8 cellular contexts compared by ENCODE assay signal in genomic region chr13:76019421-76020044, GRCh38.
A peak's percentile ranks its signal among the peaks of the same experiment; 100 is the strongest.
DNase-seq lines count a peak whose midpoint lies in the region; ATAC-seq and TF ChIP-seq lines count a peak whose summit lies in the region.

No MANE protein-coding gene starts in this region.

- TF ChIP-seq CTCF in right atrium auricular region (IDR thresholded peaks at IDR 0.05): peak in 1 of 2 donors; percentile 36
- peak; percentile 15 to 66 (median 49) for TF ChIP-seq CTCF in tibial nerve (IDR thresholded peaks at IDR 0.05)

- H3K27ac ChIP-seq in right atrium auricular region (no peak overlapping the region), tibial nerve (peak overlapping the region in 3 of 4 donors; percentile 74 to 88 (median 83))

- 48 to 55% methylated on average over 20 to 21 of the region's 21 CpGs for WGBS in tibial nerve, 2 donors

- peak in 1 of 2 donors; percentile 58 for TF ChIP-seq EP300 in tibial nerve (IDR thresholded peaks at IDR 0.05)

- H3K4me1 ChIP-seq in right atrium auricular region (peaks cover 0 to under 1% of the 10 kb centered on the region in 2 donors), tibial nerve (peaks cover 0 to 29% (median 0%) of the 10 kb centered on the region in 4 donors)

- DNase-seq in Right ventricle myocardium superior: peak; percentile 34
- DNase-seq in right atrium auricular region (ENCODE audit: low spot score): no peak
- DNase-seq in SK-N-DZ (ENCODE audit: low spot score): peak; percentile 18
- DNase-seq in left ventricle myocardium superior: peak; percentile 33
- no peak for DNase-seq in tibial nerve (ENCODE audit: low spot score in 2 of 2)
- DNase-seq in NCI-H2227 (lab: John Stamatoyannopoulos, UW; ENCODE audit: unreplicated experiment): no peak
- DNase-seq in SKM-1 (lab: John Stamatoyannopoulos, UW; ENCODE audit: unreplicated experiment): no peak

- TF ChIP-seq POLR2A in tibial nerve (IDR thresholded peaks at IDR 0.05): no peak

- H3K36me3 ChIP-seq in right atrium auricular region (no peaks in the 10 kb centered on the region), tibial nerve (no peaks in the 10 kb centered on the region)

- H3K9me3 ChIP-seq in right atrium auricular region (no peaks in the 10 kb centered on the region), tibial nerve (no peaks in the 10 kb centered on the region)

- intact Hi-C loops in Right ventricle myocardium superior (cut with DNase I): loop anchor here (10.0 kb wide), 2 partner anchors 115 to 145 kb away; no protein-coding TSS in a partner anchor
- intact Hi-C loops in left ventricle myocardium superior (cut with micrococcal nuclease): no loop called here

- no peak overlapping the region for H3K4me3 ChIP-seq in right atrium auricular region
- peak overlapping the region in 2 of 4 donors; percentile 4 for H3K4me3 ChIP-seq in tibial nerve

- H3K27me3 ChIP-seq in right atrium auricular region (no peaks in the 10 kb centered on the region), tibial nerve (no peaks in the 10 kb centered on the region)

- ATAC-seq in Right ventricle myocardium superior (ENCODE audit: poor library complexity) (peak; percentile 50), left ventricle myocardium superior (peak; percentile 61), HG03439 (IDR thresholded peaks at IDR 0.05; ENCODE audit: unreplicated experiment) (no peak)

Comparison
In these comparisons a context has a peak if more than half of its experiments do, and no peak if none do; other contexts are left out.
1. DNase-seq: peak in Right ventricle myocardium superior (single experiment), SK-N-DZ (single experiment) and left ventricle myocardium superior (single experiment); none in right atrium auricular region (single experiment), tibial nerve (0 of 2), NCI-H2227 (single experiment) and SKM-1 (single experiment).
2. H3K27ac ChIP-seq: peak in tibial nerve (3 of 4); none in right atrium auricular region (0 of 2).